ENCODE assay signal across 2 cellular contexts in genomic region chr20:41047279-41047974, GRCh38.
TF ChIP-seq lines count a peak whose summit lies in the region.

No MANE protein-coding gene starts in this region.

TF ChIP-seq in liver, 16 proteins besides CTCF, POLR2A, EP300 and RAD21:
- TF ChIP-seq RXRA (IDR thresholded peaks at IDR 0.05) (no peak), REST (IDR thresholded peaks at IDR 0.05) (no peak), SP1 (IDR thresholded peaks at IDR 0.05) (no peak), ATF3 (IDR thresholded peaks at IDR 0.05) (no peak)

TF ChIP-seq in HepG2, 621 proteins besides CTCF, POLR2A, EP300 and RAD21:
- no peak for TF ChIP-seq HDAC1 (CRISPR knock-in tag; IDR thresholded peaks at IDR 0.05)
- no peak for TF ChIP-seq ZNF597 (CRISPR knock-in tag; IDR thresholded peaks at IDR 0.05)
- no peak for TF ChIP-seq RFXANK (CRISPR knock-in tag; IDR thresholded peaks at IDR 0.05)
- no peak for TF ChIP-seq GABPB1 (CRISPR knock-in tag; IDR thresholded peaks at IDR 0.05)
- TF ChIP-seq ZNF713 (CRISPR knock-in tag; IDR thresholded peaks at IDR 0.05) = no peak
- TF ChIP-seq ZNF292 (CRISPR knock-in tag; IDR thresholded peaks at IDR 0.05; ENCODE audit: borderline replicate concordance, low read depth) = no peak
- no peak for TF ChIP-seq PBX3 (CRISPR knock-in tag; IDR thresholded peaks at IDR 0.05; ENCODE audit: borderline replicate concordance)
- TF ChIP-seq MEIS2 (CRISPR knock-in tag; IDR thresholded peaks at IDR 0.05) = no peak
- no peak for TF ChIP-seq ZNF263 (CRISPR knock-in tag; IDR thresholded peaks at IDR 0.05)
- no peak for TF ChIP-seq ZNF619 (CRISPR knock-in tag; IDR thresholded peaks at IDR 0.05)
- TF ChIP-seq ZNF136 (CRISPR knock-in tag; IDR thresholded peaks at IDR 0.05; ENCODE audit: low read depth) = no peak
- TF ChIP-seq DMAP1 (CRISPR knock-in tag; IDR thresholded peaks at IDR 0.05) = no peak
- TF ChIP-seq TFDP2 (CRISPR knock-in tag; IDR thresholded peaks at IDR 0.05) = no peak
- TF ChIP-seq HBP1 (CRISPR knock-in tag; IDR thresholded peaks at IDR 0.05; ENCODE audit: low read depth) = no peak
- no peak for TF ChIP-seq TGIF2 (CRISPR knock-in tag; IDR thresholded peaks at IDR 0.05)
- no peak for TF ChIP-seq ESRRA (CRISPR knock-in tag; IDR thresholded peaks at IDR 0.05; ENCODE audit: low read depth)
